Comparison of ENCODE assay signal across 13 cellular contexts in genomic region chr5:143922718-143923117, GRCh38.
DNase-seq lines count a peak whose midpoint lies in the region; ATAC-seq, FAIRE-seq and TF ChIP-seq lines count a peak whose summit lies in the region.
"Had no signal": no experiment of that assay in that cellular context is flagged by ENCODE, and none has a peak within 500 bp of the region (broad histone marks: within the 10 kb centered on the region; RNA-seq: fewer than 3 reads in every experiment).

No MANE protein-coding gene starts in this region.

- H3K27ac Mint-ChIP-seq in naive thymus-derived CD8-positive, alpha-beta T cell, result no peak overlapping the region
- H3K27ac Mint-ChIP-seq: activated CD4-positive, alpha-beta T cell treated with anti-CD3 and anti-CD28 coated beads, Interleukin-2, amount 10 ng/mL, durations not matched to agents 7 days and 5 days had no signal

- no peaks in the 10 kb centered on the region for H3K36me3 ChIP-seq in mesenchymal stem cell (ENCODE audit: control insufficient read depth in 1 of 2, insufficient read depth in 2 of 2, low read depth in 1 of 2, low read length in 2 of 2)
- H3K36me3 ChIP-seq: BLaER1 treated with 17β-estradiol and CSF1 and Interleukin-3, amounts not matched to agents 10 nM and 100 nM; esophagus muscularis mucosa had no signal

- 16% methylated on average over 1 of the region's 2 CpGs for WGBS in mesenchymal stem cell

- no peak overlapping the region for H2AK5ac ChIP-seq in mesenchymal stem cell (ENCODE audit: low read length, severe bottlenecking)

- H2AFZ ChIP-seq in mesenchymal stem cell (ENCODE audit: low read depth, low read length), result no peak overlapping the region

- peaks cover 0 to 4% (median 0%) of the 10 kb centered on the region in 5 donors for H3K27me3 Mint-ChIP-seq in naive thymus-derived CD8-positive, alpha-beta T cell
- H3K27me3 Mint-ChIP-seq: activated CD4-positive, alpha-beta T cell treated with anti-CD3 and anti-CD28 coated beads, Interleukin-2, amount 10 ng/mL, durations not matched to agents 7 days and 5 days had no signal

- H2BK12ac ChIP-seq in mesenchymal stem cell (ENCODE audit: low read length in 2 of 2), result no peak overlapping the region

- H3K4me3 ChIP-seq in epithelial cell of esophagus (ENCODE audit: low read length) (no peak overlapping the region), mesenchymal stem cell (ENCODE audit: insufficient read depth in 1 of 2, low read depth in 1 of 2, low read length in 2 of 2) (no peak overlapping the region)
- H3K4me3 ChIP-seq: BLaER1 treated with 17β-estradiol and CSF1 and Interleukin-3, amounts not matched to agents 10 nM and 100 nM; esophagus muscularis mucosa had no signal

- no peaks in the 10 kb centered on the region for H3K9me3 ChIP-seq in mesenchymal stem cell (ENCODE audit: control insufficient read depth, low read length)
- H3K9me3 ChIP-seq: esophagus muscularis mucosa had no signal

- no peaks in the 10 kb centered on the region for H3K4me1 Mint-ChIP-seq in naive thymus-derived CD8-positive, alpha-beta T cell

- H3K14ac ChIP-seq in mesenchymal stem cell (ENCODE audit: low read length in 2 of 2), result no peak overlapping the region

- no peak overlapping the region for H4K91ac ChIP-seq in mesenchymal stem cell (ENCODE audit: low read length)

- H3K9me3 Mint-ChIP-seq in naive thymus-derived CD8-positive, alpha-beta T cell, result no peaks in the 10 kb centered on the region
- H3K9me3 Mint-ChIP-seq: activated CD4-positive, alpha-beta T cell treated with anti-CD3 and anti-CD28 coated beads, Interleukin-2, amount 10 ng/mL, durations not matched to agents 7 days and 5 days had no signal

- no peaks in the 10 kb centered on the region for H3K79me1 ChIP-seq in mesenchymal stem cell (replicated peaks; ENCODE audit: low read length, poor library complexity, severe bottlenecking)

- no peak for ATAC-seq in naive thymus-derived CD8-positive, alpha-beta T cell
- ATAC-seq in stimulated activated naive CD8-positive, alpha-beta T cell treated with anti-CD3 and anti-CD28 coated beads, Interleukin-15, Interleukin-2, amounts not matched to agents 100 U/mL and 50 U/mL, for 24 hours, result no peak

- no peaks in the 10 kb centered on the region for H3K27me3 ChIP-seq in mesenchymal stem cell (ENCODE audit: control insufficient read depth in 1 of 2, insufficient read depth in 1 of 2, low read length in 2 of 2)
- H3K27me3 ChIP-seq: BLaER1 treated with 17β-estradiol and CSF1 and Interleukin-3, amounts not matched to agents 10 nM and 100 nM; esophagus muscularis mucosa had no signal

- no peak overlapping the region for H4K8ac ChIP-seq in mesenchymal stem cell (ENCODE audit: low read length)

- H3K4me2 ChIP-seq in mesenchymal stem cell (ENCODE audit: low read length, poor library complexity, severe bottlenecking), result no peak overlapping the region
- H3K4me2 ChIP-seq: BLaER1 treated with 17β-estradiol and CSF1 and Interleukin-3, amounts not matched to agents 10 nM and 100 nM had no signal

- H2BK5ac ChIP-seq in mesenchymal stem cell (ENCODE audit: low read depth, low read length, poor library complexity, severe bottlenecking), result peak overlapping the region; percentile 5

- H3K4me3 Mint-ChIP-seq in naive thymus-derived CD8-positive, alpha-beta T cell, result no peak overlapping the region
- H3K4me3 Mint-ChIP-seq: activated CD4-positive, alpha-beta T cell treated with anti-CD3 and anti-CD28 coated beads, Interleukin-2, amount 10 ng/mL, durations not matched to agents 7 days and 5 days had no signal

- H3K4ac ChIP-seq in mesenchymal stem cell (ENCODE audit: low read depth in 1 of 2, low read length in 2 of 2), result no peak overlapping the region

- no peak overlapping the region for H3K18ac ChIP-seq in mesenchymal stem cell (ENCODE audit: low read depth in 1 of 2, low read length in 2 of 2)

- peaks cover 2% of the 10 kb centered on the region for H3K4me1 ChIP-seq in mesenchymal stem cell (ENCODE audit: control insufficient read depth, insufficient read depth, low read depth, low read length)
- H3K4me1 ChIP-seq: BLaER1 treated with 17β-estradiol and CSF1 and Interleukin-3, amounts not matched to agents 10 nM and 100 nM had no signal

- no peak overlapping the region for H2BK15ac ChIP-seq in mesenchymal stem cell (ENCODE audit: low read depth, poor library complexity, severe bottlenecking)

- H3K23ac ChIP-seq in mesenchymal stem cell (ENCODE audit: low read length in 2 of 2), result no peak overlapping the region

- peak; percentile 23 for DNase-seq in AG08396 (ENCODE audit: low spot score)
- peak; percentile 89 for DNase-seq in M059J (ENCODE audit: low read depth)
- DNase-seq in epithelial cell of esophagus (ENCODE audit: low read depth), result peak; percentile 82
- peak; percentile 59 for DNase-seq in mesenchymal stem cell
- no peak for DNase-seq in GM19239 (ENCODE audit: insufficient read length, low spot score)
- no peak for DNase-seq in stimulated activated CD4-positive, alpha-beta T cell treated with anti-CD3 and anti-CD28 coated beads, Interleukin-15, amount 100 ng/mL, for 24 hours
- DNase-seq in naive thymus-derived CD8-positive, alpha-beta T cell, result no peak
- DNase-seq in stimulated activated naive CD8-positive, alpha-beta T cell treated with anti-CD3 and anti-CD28 coated beads, Interleukin-15, Interleukin-2, amounts not matched to agents 100 U/mL and 50 U/mL, for 24 hours, result no peak
- DNase-seq: activated CD4-positive, alpha-beta T cell treated with anti-CD3 and anti-CD28 coated beads, Interleukin-2, amount 10 ng/mL, durations not matched to agents 7 days and 5 days; stimulated activated naive CD4-positive, alpha-beta T cell had no signal

- POLR2A ChIA-PET in naive thymus-derived CD8-positive, alpha-beta T cell (lab: Charles Lee), result no interaction called here

- FAIRE-seq in GM19239 (lab: Jason Lieb, UNC), result no peak
- FAIRE-seq: GM12891 had no signal

- no peaks in the 10 kb centered on the region for H3K36me3 Mint-ChIP-seq in naive thymus-derived CD8-positive, alpha-beta T cell

- H3K27ac ChIP-seq in mesenchymal stem cell (ENCODE audit: low read length, poor library complexity, severe bottlenecking), result peak overlapping the region; percentile 71
- H3K27ac ChIP-seq: BLaER1 treated with 17β-estradiol and CSF1 and Interleukin-3, amounts not matched to agents 10 nM and 100 nM had no signal

- H3K9ac ChIP-seq in mesenchymal stem cell (ENCODE audit: low read length), result peak overlapping the region; percentile 77
- H3K9ac ChIP-seq: BLaER1 treated with 17β-estradiol and CSF1 and Interleukin-3, amounts not matched to agents 10 nM and 100 nM had no signal

- no peak overlapping the region for H2BK120ac ChIP-seq in mesenchymal stem cell (ENCODE audit: low read depth, low read length)

- TF ChIP-seq CTCF in epithelial cell of esophagus (IDR thresholded peaks at IDR 0.05; ENCODE audit: insufficient read depth, low read depth, low read length, missing control alignments), result no peak

Comparison
In these comparisons a context has a peak if more than half of its experiments do, and no peak if none do; other contexts are left out.
1. DNase-seq: peak in AG08396 (single experiment), M059J (single experiment), epithelial cell of esophagus (single experiment) and mesenchymal stem cell (single experiment); none in GM19239 (single experiment), stimulated activated CD4-positive, alpha-beta T cell treated with anti-CD3 and anti-CD28 coated beads, Interleukin-15, amount 100 ng/mL, for 24 hours (single experiment), naive thymus-derived CD8-positive, alpha-beta T cell (0 of 10) and stimulated activated naive CD8-positive, alpha-beta T cell treated with anti-CD3 and anti-CD28 coated beads, Interleukin-15, Interleukin-2, amounts not matched to agents 100 U/mL and 50 U/mL, for 24 hours (single experiment).